In genomic region chr1:1619917-1620361, GRCh38 we compare ENCODE assay signal across 9 cellular contexts. TPM values are rescaled to one million over a fixed set of nuclear protein-coding genes. Genes with fewer than 3 reads are reported as not detected.
A peak's percentile ranks its signal among the peaks of the same experiment; 100 is the strongest.
DNase-seq lines count a peak whose midpoint lies in the region; ATAC-seq and TF ChIP-seq lines count a peak whose summit lies in the region.
"Had no signal": no experiment of that assay in that cellular context is flagged by ENCODE, and none has a peak within 500 bp of the region (broad histone marks: within the 10 kb centered on the region; RNA-seq: fewer than 3 reads in every experiment).

No MANE protein-coding gene starts in this region.

- 0 out of 2 replicates have a peak, but pooled peaks have one; percentile 19 for TF ChIP-seq RAD21 in SK-N-SH (IDR thresholded peaks at IDR 0.05; ENCODE audit: low read length)

- ATAC-seq in SK-N-SH treated with all-trans-retinoic acid at 6 μM for 48 hours = no peak
- peak; percentile 31 to 60 (median 52) for ATAC-seq in psoas muscle
- no peak for ATAC-seq in GM18873 (IDR thresholded peaks at IDR 0.05; ENCODE audit: low FRiP score, unreplicated experiment)

- H3K27me3 ChIP-seq in SK-N-SH (ENCODE audit: insufficient read depth) = no peaks in the 10 kb centered on the region
- no peaks in the 10 kb centered on the region for H3K27me3 ChIP-seq in psoas muscle (ENCODE audit: insufficient read depth in 3 of 3, low read length in 2 of 3)
- H3K27me3 ChIP-seq: suprapubic skin had no signal

- CTCF ChIA-PET in SK-N-SH (lab: Yijun Ruan, JAX) = interaction anchor here (1.3 to 1.5 kb wide), 2 partner anchors 10 to 65 kb away, joined by 3 to 4 read pairs; no protein-coding TSS in a partner anchor

- WGBS in SK-N-SH (ENCODE audit: low lambda C conversion rate) = no CpG with 5 or more reads among the region's 14 CpGs
- 27 to 51% (median 36%) methylated on average over 14 of the region's 14 CpGs for WGBS in psoas muscle, 3 donors

- intact Hi-C loops in psoas muscle (cut with DNase I) = no loop called here

- H3K4me3 Mint-ChIP-seq in chondrocyte (ENCODE audit: unreplicated experiment) = no peak overlapping the region

- no peaks in the 10 kb centered on the region for H3K9me3 ChIP-seq in SK-N-SH
- H3K9me3 ChIP-seq in psoas muscle = no peaks in the 10 kb centered on the region
- H3K9me3 ChIP-seq: suprapubic skin had no signal

- peaks cover 0 to 9% of the 10 kb centered on the region in 2 experiments; a peak in 1 of 4 replicates for H3K4me1 ChIP-seq in SK-N-SH (ENCODE audit: control insufficient read depth in 1 of 2, insufficient read depth in 2 of 2, low read depth in 1 of 2, low read length in 1 of 2)
- H3K4me1 ChIP-seq in psoas muscle = peaks cover 64% of the 10 kb centered on the region

- no peaks in the 10 kb centered on the region for H3F3A ChIP-seq in SK-N-SH (replicated peaks; ENCODE audit: insufficient read depth)

- POLR2A ChIA-PET in SK-N-SH (lab: Yijun Ruan, JAX) = no interaction called here

- no peak overlapping the region for H3K27ac Mint-ChIP-seq in chondrocyte (ENCODE audit: unreplicated experiment)

- peaks cover 31% of the 10 kb centered on the region for H3K79me2 ChIP-seq in SK-N-SH (ENCODE audit: insufficient read depth)

- H3K36me3 Mint-ChIP-seq in chondrocyte (ENCODE audit: low read depth) = peaks cover 1% of the 10 kb centered on the region

- no peaks in the 10 kb centered on the region for H3K9me3 Mint-ChIP-seq in chondrocyte (ENCODE audit: low read depth)

- no peak overlapping the region for H3K27ac ChIP-seq in SK-N-SH (ENCODE audit: low read depth in 2 of 2, low read length in 1 of 2)
- peak overlapping the region; percentile 85 for H3K27ac ChIP-seq in psoas muscle
- H3K27ac ChIP-seq: suprapubic skin had no signal

- H3K36me3 ChIP-seq in SK-N-SH (replicated peaks in 1 of 2; ENCODE audit: control insufficient read depth in 1 of 2, insufficient read depth in 2 of 2, low read length in 1 of 2) (peaks cover 5 to 7% of the 10 kb centered on the region in 2 experiments), psoas muscle (ENCODE audit: insufficient read depth in 1 of 2, low read depth in 1 of 2) (peaks cover 0 to 27% of the 10 kb centered on the region in 2 donors)

- peaks cover under 1% of the 10 kb centered on the region; the same call in 1 of the 2 replicates for H4K20me1 ChIP-seq in SK-N-SH (ENCODE audit: insufficient read depth)

- H2AFZ ChIP-seq in SK-N-SH (ENCODE audit: low read depth) = no peak overlapping the region

- peak; percentile 59 for DNase-seq in SK-N-SH
- DNase-seq in chondrocyte (ENCODE audit: low spot score) = no peak
- DNase-seq in psoas muscle = peak; percentile 64 to 90
- DNase-seq in activated naive CD4-positive, alpha-beta T cell (lab: John Stamatoyannopoulos, UW) = no peak
- DNase-seq: activated CD4-positive, alpha-beta T cell treated with anti-CD3 and anti-CD28 coated beads, Interleukin-2, amount 50 U/mL, for 48 hours had no signal

- no peak overlapping the region for H3K9ac ChIP-seq in SK-N-SH

- no peak overlapping the region for H3K4me2 ChIP-seq in SK-N-SH
- H3K4me2 ChIP-seq: smooth muscle cell had no signal

- peaks cover 18% of the 10 kb centered on the region for H3K4me1 Mint-ChIP-seq in chondrocyte (ENCODE audit: low read depth)

- H3K9me2 ChIP-seq in SK-N-SH = no peaks in the 10 kb centered on the region

- H3K4me3 ChIP-seq in SK-N-SH (ENCODE audit: low read depth in 2 of 2, low read length in 1 of 2) = no peak overlapping the region
- peak overlapping the region; percentile 15 for H3K4me3 ChIP-seq in psoas muscle
- H3K4me3 ChIP-seq: smooth muscle cell, suprapubic skin had no signal

- TF ChIP-seq CTCF in SK-N-SH (IDR thresholded peaks at IDR 0.05) (peak; percentile 35; the same call in 1 of the 2 replicates), chondrocyte (IDR thresholded peaks at IDR 0.05) (peak; percentile 43), psoas muscle (IDR thresholded peaks at IDR 0.05) (peak; percentile 49)

- no peak for TF ChIP-seq EP300 in SK-N-SH (IDR thresholded peaks at IDR 0.05; ENCODE audit: borderline replicate concordance in 1 of 2, low read depth in 1 of 2, low read length in 1 of 2)

- no peaks in the 10 kb centered on the region for H3K27me3 Mint-ChIP-seq in chondrocyte (ENCODE audit: low read depth)

TF ChIP-seq in SK-N-SH, 30 proteins besides CTCF, POLR2A, EP300 and RAD21:
- TF ChIP-seq SMC3 (IDR thresholded peaks at IDR 0.05; ENCODE audit: low read depth, low read length) (no peak), JUND (IDR thresholded peaks at IDR 0.05) (no peak), NRF1 (IDR thresholded peaks at IDR 0.05; ENCODE audit: low read depth, low read length) (no peak)

TF ChIP-seq in SK-N-SH treated with all-trans-retinoic acid at 6 μM for 48 hours, 23 proteins besides CTCF, POLR2A, EP300 and RAD21:
- TF ChIP-seq TOX (CRISPR knock-in tag; IDR thresholded peaks at IDR 0.05; ENCODE audit: borderline replicate concordance) (no peak), ESRRG (CRISPR knock-in tag; IDR thresholded peaks at IDR 0.05) (no peak), TSHZ2 (CRISPR knock-in tag; IDR thresholded peaks at IDR 0.05) (no peak), ISL1 (CRISPR knock-in tag; IDR thresholded peaks at IDR 0.05) (no peak), ZFP3 (CRISPR knock-in tag; IDR thresholded peaks at IDR 0.05) (no peak), PPARA (CRISPR knock-in tag; IDR thresholded peaks at IDR 0.05; ENCODE audit: borderline replicate concordance) (no peak), ZNF565 (CRISPR knock-in tag; conservative IDR thresholded peaks at IDR 0.05; ENCODE audit: low read depth) (no peak), CSDC2 (CRISPR knock-in tag; IDR thresholded peaks at IDR 0.05) (no peak), GLIS3 (CRISPR knock-in tag; IDR thresholded peaks at IDR 0.05) (no peak), ZNF8 (CRISPR knock-in tag; IDR thresholded peaks at IDR 0.05) (no peak), ZC3H10 (CRISPR knock-in tag; IDR thresholded peaks at IDR 0.05) (no peak), ARNTL (CRISPR knock-in tag; IDR thresholded peaks at IDR 0.05; ENCODE audit: borderline replicate concordance, low read depth) (no peak), ZNF70 (CRISPR knock-in tag; IDR thresholded peaks at IDR 0.05) (no peak), TCF4 (CRISPR knock-in tag; IDR thresholded peaks at IDR 0.05; ENCODE audit: borderline replicate concordance) (no peak)

RNA-seq across cellular contexts. Expression of gene MIB2, which starts 4.6 kb away (rescaled TPM):
- 40.4 and 45.4 TPM in 2 replicates for polyA plus RNA-seq in SK-N-SH (2012; rRNA removed)
- 9.2 and 14.6 TPM in 2 replicates for polyA plus RNA-seq in SK-N-SH (2012; cell fraction: cytosol; rRNA removed)
- 262 and 389 TPM in 2 replicates for polyA plus RNA-seq in SK-N-SH (2012; cell fraction: nucleus; rRNA removed)
- total RNA-seq in chondrocyte = 73.8 to 86.7 TPM (median 76.4 TPM) in 3 replicates
- total RNA-seq in psoas muscle = 100 to 1,000 TPM in 1 of 4 donors, 10 to 100 TPM in 3; 66.5 to 106 (median 75.4) TPM
- polyA plus RNA-seq in psoas muscle = 10 to 100 TPM; 41.8 to 80.5 (median 78.7) TPM

RNA-seq across cellular contexts. Expression of gene MMP23B, which starts 12.0 kb away (rescaled TPM):
- polyA plus RNA-seq in SK-N-SH (2012; rRNA removed) (0.96 and 1.2 TPM in 2 replicates), psoas muscle (under 1 TPM in 2 of 3 donors, not detected in 1; 0.25 to 0.29 TPM)
- 0.10 and 0.15 TPM in 2 replicates for polyA plus RNA-seq in SK-N-SH (2012; cell fraction: cytosol; rRNA removed)
- polyA plus RNA-seq in SK-N-SH (2012; cell fraction: nucleus; rRNA removed) = 9.6 and 17.1 TPM in 2 replicates
- total RNA-seq in chondrocyte (18.3 to 71.4 TPM (median 68.7 TPM) in 3 replicates), psoas muscle (1 to 10 TPM in 1 of 4 donors, under 1 TPM in 2, not detected in 1; 0.32 to 1.8 (median 0.64) TPM)

RNA-seq across cellular contexts. Expression of gene FNDC10, which starts 20.0 kb away (rescaled TPM):
- 4.8 and 6.7 TPM in 2 replicates for polyA plus RNA-seq in SK-N-SH (2012; rRNA removed)
- polyA plus RNA-seq in SK-N-SH (2012; cell fraction: cytosol; rRNA removed) = 2.4 and 5.1 TPM in 2 replicates
- polyA plus RNA-seq in SK-N-SH (2012; cell fraction: nucleus; rRNA removed) = 2.7 and 3.8 TPM in 2 replicates
- total RNA-seq in chondrocyte = 23.3 to 32.6 TPM (median 24.8 TPM) in 3 replicates
- total RNA-seq in psoas muscle = under 1 TPM in 3 of 4 donors, not detected in 1; 0.44 to 0.89 (median 0.82) TPM
- polyA plus RNA-seq in psoas muscle = under 1 TPM; 0.15 to 0.96 (median 0.34) TPM

RNA-seq across cellular contexts. Expression of gene CDK11B, which starts 38.9 kb away (rescaled TPM):
- polyA plus RNA-seq in SK-N-SH (2012; rRNA removed) (11.3 and 15.0 TPM in 2 replicates), psoas muscle (10 to 100 TPM; 42.1 to 72.8 (median 55.2) TPM)
- 13.7 and 15.0 TPM in 2 replicates for polyA plus RNA-seq in SK-N-SH (2012; cell fraction: cytosol; rRNA removed)
- 31.3 and 32.9 TPM in 2 replicates for polyA plus RNA-seq in SK-N-SH (2012; cell fraction: nucleus; rRNA removed)
- total RNA-seq in chondrocyte (21.1 to 24.2 TPM (median 21.8 TPM) in 3 replicates), psoas muscle (10 to 100 TPM; 30.6 to 43.0 (median 36.4) TPM)

RNA-seq across cellular contexts. Expression of gene SSU72, which starts 45.3 kb away (rescaled TPM):
- 73.6 and 104 TPM in 2 replicates for polyA plus RNA-seq in SK-N-SH (2012; rRNA removed)
- polyA plus RNA-seq in SK-N-SH (2012; cell fraction: cytosol; rRNA removed) = 90.3 and 97.8 TPM in 2 replicates
- polyA plus RNA-seq in SK-N-SH (2012; cell fraction: nucleus; rRNA removed) = 72.0 and 84.8 TPM in 2 replicates
- 99.7 to 129 TPM (median 100 TPM) in 3 replicates for total RNA-seq in chondrocyte
- total RNA-seq in psoas muscle = 100 to 1,000 TPM; 130 to 185 (median 167) TPM
- 100 to 1,000 TPM; 137 to 207 (median 192) TPM for polyA plus RNA-seq in psoas muscle

Comparison
In these comparisons a context has a peak if more than half of its experiments do, and no peak if none do; other contexts are left out.
1. DNase-seq: peak in SK-N-SH (single experiment) and psoas muscle (2 of 2); none in chondrocyte (single experiment) and activated naive CD4-positive, alpha-beta T cell (0 of 4).
2. ATAC-seq: peak in psoas muscle (4 of 4); none in SK-N-SH treated with all-trans-retinoic acid at 6 μM for 48 hours (single experiment) and GM18873 (single experiment).
3. RNA of gene FNDC10, which starts 20.0 kb away (total RNA-seq): 23.3 to 32.6 TPM in chondrocyte; 0.44 to 0.89 TPM in psoas muscle; every median in the first group is over 10 times any median in the second.
4. Peak in every context shown above with its lines, with median percentiles within 50 percentile points of each other: CTCF ChIP-seq.